ENCODE assay signal across 15 cellular contexts in the genomic region with DNA sequence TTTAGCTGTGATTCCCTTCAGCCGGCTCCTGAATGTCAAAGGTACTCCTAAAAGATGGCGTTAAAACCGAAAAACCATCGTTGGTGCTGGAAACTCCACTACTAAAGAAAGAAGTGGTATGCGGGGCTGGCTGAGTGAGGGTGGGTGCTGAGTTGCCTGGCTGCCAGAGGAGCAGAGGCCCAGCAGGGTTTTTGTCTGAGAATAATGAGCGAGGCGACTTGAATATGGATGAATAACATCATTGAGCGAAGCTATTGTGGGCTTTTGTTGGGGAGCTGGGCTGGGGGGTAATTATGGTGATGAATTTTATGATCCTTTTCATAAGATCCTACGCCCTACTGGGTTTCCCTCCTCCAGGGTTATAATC. TPM values are rescaled to one million over a fixed set of nuclear protein-coding genes. Genes with fewer than 3 reads are reported as not detected.
DNase-seq lines count a peak whose midpoint lies in the region; ATAC-seq and TF ChIP-seq lines count a peak whose summit lies in the region.
"Had no signal": no experiment of that assay in that cellular context is flagged by ENCODE, and none has a peak within 500 bp of the region (broad histone marks: within the 10 kb centered on the region; RNA-seq: fewer than 3 reads in every experiment).

No MANE protein-coding gene starts in this region.

- CTCF ChIA-PET in activated CD8-positive, alpha-beta memory T cell treated with anti-CD3 and anti-CD28 coated beads, Interleukin-2, amount 10 ng/mL, durations not matched to agents 7 days and 5 days (lab: Charles Lee), result no interaction called here

- no peak overlapping the region for H3K4me3 Mint-ChIP-seq in activated CD8-positive, alpha-beta memory T cell treated with anti-CD3 and anti-CD28 coated beads, Interleukin-2, amount 10 ng/mL, durations not matched to agents 7 days and 5 days
- H3K4me3 Mint-ChIP-seq: activated T-cell treated with anti-CD3 and anti-CD28 coated beads, Interleukin-2, amount 50 U/mL, for 24 hours had no signal

- no peaks in the 10 kb centered on the region for H3K36me3 Mint-ChIP-seq in activated CD8-positive, alpha-beta memory T cell treated with anti-CD3 and anti-CD28 coated beads, Interleukin-2, amount 10 ng/mL, durations not matched to agents 7 days and 5 days

- TF ChIP-seq POLR2A in tibial nerve (IDR thresholded peaks at IDR 0.05), result no peak

- H3K36me3 ChIP-seq in MG63, result peaks cover 31% of the 10 kb centered on the region
- H3K36me3 ChIP-seq in esophagus (ENCODE audit: control insufficient read depth in 2 of 2, insufficient read depth in 2 of 2, low read length in 1 of 2), result no peaks in the 10 kb centered on the region
- H3K36me3 ChIP-seq in mucosa of stomach (ENCODE audit: control insufficient read depth, insufficient read depth, low read length), result no peaks in the 10 kb centered on the region
- H3K36me3 ChIP-seq in tibial nerve, result no peaks in the 10 kb centered on the region
- H3K36me3 ChIP-seq: heart left ventricle had no signal

- TF ChIP-seq CTCF in tibial nerve (IDR thresholded peaks at IDR 0.05), result no peak

- no peak for ATAC-seq in activated CD8-positive, alpha-beta memory T cell treated with anti-CD3 and anti-CD28 coated beads, Interleukin-2, amount 10 ng/mL, durations not matched to agents 7 days and 5 days
- ATAC-seq: heart left ventricle had no signal

- no peaks in the 10 kb centered on the region for H3K9me3 ChIP-seq in MG63
- H3K9me3 ChIP-seq in esophagus (ENCODE audit: control insufficient read depth in 2 of 2, insufficient read depth in 1 of 2, low read depth in 1 of 2, low read length in 1 of 2), result peaks cover 0 to 2% of the 10 kb centered on the region in 2 donors
- H3K9me3 ChIP-seq in mucosa of stomach (ENCODE audit: control insufficient read depth, low read length), result no peaks in the 10 kb centered on the region
- H3K9me3 ChIP-seq in tibial nerve, result no peaks in the 10 kb centered on the region
- H3K9me3 ChIP-seq: heart left ventricle had no signal

- H3K27ac Mint-ChIP-seq in activated CD8-positive, alpha-beta memory T cell treated with anti-CD3 and anti-CD28 coated beads, Interleukin-2, amount 10 ng/mL, durations not matched to agents 7 days and 5 days, result no peak overlapping the region
- H3K27ac Mint-ChIP-seq: activated T-cell treated with anti-CD3 and anti-CD28 coated beads, Interleukin-2, amount 50 U/mL, for 24 hours had no signal

- H3K9me3 Mint-ChIP-seq in activated CD8-positive, alpha-beta memory T cell treated with anti-CD3 and anti-CD28 coated beads, Interleukin-2, amount 10 ng/mL, durations not matched to agents 7 days and 5 days (ENCODE audit: low read depth), result no peaks in the 10 kb centered on the region
- H3K9me3 Mint-ChIP-seq: activated T-cell treated with anti-CD3 and anti-CD28 coated beads, Interleukin-2, amount 50 U/mL, for 24 hours had no signal

- peaks cover 60% of the 10 kb centered on the region for H3K27me3 Mint-ChIP-seq in activated CD8-positive, alpha-beta memory T cell treated with anti-CD3 and anti-CD28 coated beads, Interleukin-2, amount 10 ng/mL, durations not matched to agents 7 days and 5 days

- no peaks in the 10 kb centered on the region for H3K27me3 ChIP-seq in MG63
- no peaks in the 10 kb centered on the region for H3K27me3 ChIP-seq in esophagus (ENCODE audit: control insufficient read depth in 1 of 2, insufficient read depth in 2 of 2, low read length in 2 of 2)
- peaks cover 36% of the 10 kb centered on the region for H3K27me3 ChIP-seq in mucosa of stomach (ENCODE audit: control insufficient read depth, insufficient read depth, low read length)
- peaks cover 0 to 8% of the 10 kb centered on the region in 2 donors for H3K27me3 ChIP-seq in tibial nerve

- H3K27ac ChIP-seq in esophagus (ENCODE audit: low read depth in 2 of 2, low read length in 1 of 2) (peak overlapping the region; percentile 18 to 81), tibial nerve (peak overlapping the region; percentile 52 to 95 (median 86))

- no peaks in the 10 kb centered on the region for H3K4me1 Mint-ChIP-seq in activated CD8-positive, alpha-beta memory T cell treated with anti-CD3 and anti-CD28 coated beads, Interleukin-2, amount 10 ng/mL, durations not matched to agents 7 days and 5 days

- WGBS in esophagus, 2 donors, result 45% methylated on average over 9 of the region's 9 CpGs
- 31 to 33% methylated on average over 9 of the region's 9 CpGs for WGBS in tibial nerve, 2 donors

- H3K4me1 ChIP-seq in esophagus (ENCODE audit: control insufficient read depth in 2 of 2, insufficient read depth in 2 of 2, low read length in 1 of 2) (peaks cover 2 to 4% of the 10 kb centered on the region in 2 donors), mucosa of stomach (ENCODE audit: control insufficient read depth, insufficient read depth, low read length) (no peaks in the 10 kb centered on the region), tibial nerve (peaks cover 0 to 54% (median 21%) of the 10 kb centered on the region in 4 donors)

- H3K4me3 ChIP-seq in MG63 (peak overlapping the region; percentile 76), esophagus (ENCODE audit: low read depth in 1 of 2, low read length in 2 of 2) (no peak overlapping the region), mucosa of stomach (ENCODE audit: low read length) (no peak overlapping the region), tibial nerve (peak overlapping the region in 2 of 4 donors; percentile 2 to 62)
- H3K4me3 ChIP-seq: lung had no signal

- peak overlapping the region; percentile 22 for H3K9ac ChIP-seq in mucosa of stomach (ENCODE audit: low read length)

- no peak for DNase-seq in MG63
- no peak for DNase-seq in tibial nerve (ENCODE audit: low spot score in 2 of 2)
- no peak for DNase-seq in activated CD4-positive, alpha-beta T cell treated with anti-CD3 and anti-CD28 coated beads for 48 hours
- no peak for DNase-seq in islet precursor cell
- no peak for DNase-seq in activated CD8-positive, alpha-beta memory T cell treated with anti-CD3 and anti-CD28 coated beads, Interleukin-2, amount 10 ng/mL, durations not matched to agents 7 days and 5 days
- no peak for DNase-seq in effector CD4-positive, alpha-beta T cell
- DNase-seq: activated T-cell treated with anti-CD3 and anti-CD28 coated beads, Interleukin-2, amount 50 U/mL, for 24 hours; effector CD8-positive, alpha-beta T cell; heart left ventricle; MM.1S; NCI-H345; stimulated activated CD4-positive, alpha-beta T cell treated with anti-CD3 and anti-CD28 coated beads, Interleukin-1b, Interleukin-23, amount 100 ng/mL, for 48 hours had no signal

- TF ChIP-seq EP300 in tibial nerve (IDR thresholded peaks at IDR 0.05), result no peak

RNA-seq across cellular contexts. Expression of gene PDPN, which starts 1.9 kb away (rescaled TPM):
- total RNA-seq in MG63 (2014; rRNA removed; shearing (Covaris generic); ENCODE audit: low replicate concordance), result 29.0 and 47.5 TPM in 2 replicates
- 10 to 100 TPM in 1 of 2 donors, 1 to 10 TPM in 1; 2.4 to 11.9 TPM for polyA plus RNA-seq in esophagus
- 10 to 100 TPM; 16.2 to 25.7 (median 21.2) TPM for total RNA-seq in tibial nerve
- not detected for total RNA-seq in activated CD8-positive, alpha-beta memory T cell treated with anti-CD3 and anti-CD28 coated beads, Interleukin-2, amount 10 ng/mL, durations not matched to agents 7 days and 5 days

Comparison
In these comparisons a context has a peak if more than half of its experiments do, and no peak if none do; other contexts are left out.
1. RNA of gene PDPN, which starts 1.9 kb away (total RNA-seq): 29.0 to 47.5 TPM in MG63 and 16.2 to 25.7 TPM in tibial nerve; not detected in activated CD8-positive, alpha-beta memory T cell treated with anti-CD3 and anti-CD28 coated beads, Interleukin-2, amount 10 ng/mL, durations not matched to agents 7 days and 5 days; every median in the first group is over 10 times any median in the second.